Comparison of ENCODE assay signal across 28 cellular contexts in genomic region chrX:136306182-136306581, GRCh38. TPM values are rescaled to one million over a fixed set of nuclear protein-coding genes. Genes with fewer than 3 reads are reported as not detected.
"Had no signal": no experiment of that assay in that cellular context is flagged by ENCODE, and none has a peak within 500 bp of the region (broad histone marks: within the 10 kb centered on the region; RNA-seq: fewer than 3 reads in every experiment).

No MANE protein-coding gene starts in this region.

- H3K4me3 ChIP-seq: stomach, suprapubic skin, testis, thoracic aorta, thyroid gland, tibial artery, tibial nerve, transverse colon, upper lobe of left lung, upper lobe of right lung, uterus, vagina had no signal

- H3K9me3 ChIP-seq: stomach, suprapubic skin, testis, thoracic aorta, thyroid gland, tibial nerve, transverse colon, upper lobe of left lung, upper lobe of right lung, uterus, vagina had no signal

- H3K36me3 ChIP-seq: stomach, suprapubic skin, thoracic aorta, thyroid gland, tibial artery, tibial nerve, transverse colon, upper lobe of left lung, upper lobe of right lung, uterus, vagina had no signal

- ATAC-seq: stimulated activated effector memory CD8-positive, alpha-beta T cell treated with anti-CD3 and anti-CD28 coated beads, Interleukin-12 subunit alpha, Interleukin-12 subunit beta, amount 100 ng/mL, for 72 hours; stimulated activated memory B cell treated with anti-CD40 and anti-IgM and Interleukin-4, amounts not matched to agents 10 μg/mL and 1 μg/mL and 100 μg/mL, for 72 hours; stimulated activated naive B cell treated with anti-CD40 and anti-IgM and Interleukin-4, amounts not matched to agents 10 μg/mL and 1 μg/mL and 100 μg/mL, for 72 hours; stimulated activated naive CD8-positive, alpha-beta T cell treated with anti-CD3 and anti-CD28 coated beads, Interleukin-15, amount 100 ng/mL, for 72 hours; stimulated activated naive CD8-positive, alpha-beta T cell treated with anti-CD3 and anti-CD28 coated beads, Interleukin-15, Interleukin-2, amounts not matched to agents 100 U/mL and 50 U/mL, for 24 hours; upper lobe of right lung had no signal

- DNase-seq: stimulated activated CD4-positive, alpha-beta T cell treated with anti-CD3 and anti-CD28 coated beads, Interleukin-2, amount 100 ng/mL, for 48 hours; stimulated activated CD4-positive, alpha-beta T cell treated with anti-CD3 and anti-CD28 coated beads, Interleukin-4, amount 100 ng/mL, for 1 hour; stimulated activated CD4-positive, alpha-beta T cell treated with anti-CD3 and anti-CD28 coated beads, Interleukin-4, amount 100 ng/mL, for 24 hours; stimulated activated CD4-positive, alpha-beta T cell treated with anti-CD3 and anti-CD28 coated beads, Interleukin-4, amount 100 ng/mL, for 4 hours; stimulated activated CD8-positive, alpha-beta memory T cell treated with anti-CD3 and anti-CD28 coated beads, Interleukin-4, amount 100 ng/mL, for 48 hours; stimulated activated naive B cell treated with anti-CD40 and anti-IgM and Interleukin-4, amounts not matched to agents 10 μg/mL and 1 μg/mL and 100 μg/mL, for 72 hours; stimulated activated naive CD4-positive, alpha-beta T cell; stimulated activated naive CD4-positive, alpha-beta T cell treated with Interleukin-2 at 50 U/mL for 16 hours; stimulated activated naive CD8-positive, alpha-beta T cell treated with anti-CD3 and anti-CD28 coated beads, Interleukin-15, amount 100 ng/mL, for 72 hours; stimulated activated naive CD8-positive, alpha-beta T cell treated with anti-CD3 and anti-CD28 coated beads, Interleukin-15, Interleukin-2, amounts not matched to agents 100 U/mL and 50 U/mL, for 24 hours; stomach; substantia nigra; testis; thyroid gland; tibial artery; transverse colon; upper lobe of left lung; upper lobe of right lung; uterus had no signal

- H3K27ac ChIP-seq: stomach, suprapubic skin, testis, thoracic aorta, thyroid gland, tibial artery, tibial nerve, transverse colon, upper lobe of left lung, upper lobe of right lung, uterus, vagina had no signal

- H3K4me1 ChIP-seq: stomach, suprapubic skin, testis, thyroid gland, tibial artery, tibial nerve, transverse colon, upper lobe of left lung, upper lobe of right lung, uterus, vagina had no signal

- FAIRE-seq: urothelium cell line had no signal

RNA-seq across cellular contexts. Expression of gene ADGRG4, which starts 5.4 kb away (rescaled TPM):
- total RNA-seq: suprapubic skin, temporal lobe, urinary bladder had no signal
